ENCODE assay signal across 8 cellular contexts in the genomic region with DNA sequence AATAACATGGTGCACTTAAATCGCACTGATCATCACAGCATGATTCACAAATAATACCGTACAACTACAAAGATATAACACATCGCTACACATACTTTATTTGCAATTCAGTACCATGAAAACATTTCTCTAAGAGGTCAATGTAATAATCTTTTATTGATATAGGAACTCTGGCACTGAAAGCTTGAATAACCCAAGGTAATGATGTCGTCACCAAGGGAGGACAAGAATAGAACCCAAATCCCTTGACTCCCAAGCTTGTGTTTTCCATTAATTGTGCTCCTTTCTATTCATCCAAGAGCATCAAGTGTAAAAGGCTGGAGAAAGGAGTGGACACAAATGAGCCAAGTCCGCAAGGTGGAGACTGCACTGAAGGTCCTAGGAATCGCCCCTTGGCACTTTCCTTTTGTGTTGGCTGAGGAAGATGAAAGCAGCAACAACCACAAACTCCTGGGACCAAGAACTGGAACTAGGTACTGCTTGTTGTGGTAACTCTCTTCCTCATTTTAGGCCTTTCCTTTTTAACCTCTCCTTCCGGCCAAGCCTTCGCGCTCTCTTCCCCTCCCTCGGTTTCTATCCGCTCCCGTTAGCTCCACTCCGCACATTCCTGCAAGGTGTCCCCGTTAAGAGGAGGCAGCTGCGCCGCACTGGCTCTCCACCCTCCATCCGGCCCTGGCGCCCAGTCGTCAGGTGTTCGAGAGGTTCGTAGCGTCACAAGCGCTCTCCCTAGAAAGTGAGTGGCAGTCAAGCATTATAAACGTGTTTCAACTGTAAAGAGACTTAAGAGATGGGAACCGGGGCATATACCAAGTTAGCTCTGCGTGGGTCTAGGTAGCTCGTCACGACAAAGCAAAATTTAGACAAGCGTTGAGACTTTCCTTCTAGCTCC. TPM values are rescaled to one million over a fixed set of nuclear protein-coding genes. Genes with fewer than 3 reads are reported as not detected.
A peak's percentile ranks its signal among the peaks of the same experiment; 100 is the strongest.
DNase-seq lines count a peak whose midpoint lies in the region; ATAC-seq and TF ChIP-seq lines count a peak whose summit lies in the region.

No MANE protein-coding gene starts in this region.

- H3K9me3 ChIP-seq in OCI-LY1 (ENCODE audit: low read length) (no peaks in the 10 kb centered on the region), iPS-18a (ENCODE audit: control insufficient read depth, low read depth, low read length) (no peaks in the 10 kb centered on the region)

- H3K4me3 ChIP-seq in OCI-LY1 (ENCODE audit: low read depth, low read length, poor library complexity, severe bottlenecking) (peak overlapping the region; percentile 79), astrocyte of the cerebellum (ENCODE audit: low read depth, low read length) (peak overlapping the region; percentile 91), iPS-18a (ENCODE audit: low read length) (peak overlapping the region; percentile 81), skin epidermis (peak overlapping the region; percentile 65 to 98 (median 84))

- H2AFZ ChIP-seq in OCI-LY1 (ENCODE audit: low read length): peak overlapping the region; percentile 11

- H3K36me3 ChIP-seq in OCI-LY1 (ENCODE audit: insufficient read depth, low read length) (peaks cover 9% of the 10 kb centered on the region; the same call in 1 of the 2 replicates), iPS-18a (ENCODE audit: control insufficient read depth, low read depth, low read length) (no peaks in the 10 kb centered on the region)

- H3K27ac ChIP-seq in OCI-LY1 (ENCODE audit: low read depth, low read length, poor library complexity, severe bottlenecking): peak overlapping the region; percentile 93
- H3K27ac ChIP-seq in iPS-18a (ENCODE audit: low read length): peak overlapping the region; percentile 21
- peak overlapping the region; percentile 0 to 99 (median 97) for H3K27ac ChIP-seq in skin epidermis

- no peaks in the 10 kb centered on the region for H3K27me3 Mint-ChIP-seq in Calu3 (ENCODE audit: unreplicated experiment)

- in situ Hi-C loops in astrocyte of the cerebellum (cut with HindIII; ENCODE audit: low sequenced_read_pairs): loop anchor here (10.0 to 25.0 kb wide), 2 partner anchors 132 to 556 kb away; no protein-coding TSS in a partner anchor

- peaks cover 22% of the 10 kb centered on the region for H3K4me1 Mint-ChIP-seq in Calu3 (ENCODE audit: low read depth, unreplicated experiment)

- no peak for DNase-seq in Calu3
- DNase-seq in GM19240 (ENCODE audit: insufficient read length, low spot score): peak; percentile 17
- no peak for DNase-seq in astrocyte of the cerebellum (ENCODE audit: low read depth)
- no peak for DNase-seq in foreskin melanocyte

- no peaks in the 10 kb centered on the region for H4K20me1 ChIP-seq in OCI-LY1 (ENCODE audit: insufficient read depth, low read length)

- BruUV-seq in Calu3 (replicated peaks; lab: Mats Ljungman, UMichigan): no TSS peak

- intact Hi-C loops in Calu3 (cut with micrococcal nuclease; ENCODE audit: unreplicated experiment): loop anchor here (2.0 kb wide), 1 partner anchor 136 kb away; no protein-coding TSS in a partner anchor

- peak overlapping the region; percentile 76 for H3K4me2 ChIP-seq in OCI-LY1 (ENCODE audit: low read length)

- CTCF ChIA-PET in Calu3 (lab: Charles Lee): interaction anchor here (0.6 to 1.9 kb wide), 5 partner anchors 10 to 280 kb away, joined by 3 to 20 read pairs (median 6); no protein-coding TSS in a partner anchor

- no peaks in the 10 kb centered on the region for H3F3A ChIP-seq in OCI-LY1 (ENCODE audit: insufficient read depth, low read length)

- no peaks in the 10 kb centered on the region for H3K9me3 Mint-ChIP-seq in Calu3 (ENCODE audit: low read depth, unreplicated experiment)

- H3K4me1 ChIP-seq in OCI-LY1 (ENCODE audit: insufficient read depth, low read length, severe bottlenecking) (peaks cover 42% of the 10 kb centered on the region), iPS-18a (ENCODE audit: control insufficient read depth, low read depth, low read length) (peaks cover 13% of the 10 kb centered on the region)

- TF ChIP-seq CTCF in Calu3 (IDR thresholded peaks at IDR 0.05; ENCODE audit: unreplicated experiment) (no peak), OCI-LY1 (IDR thresholded peaks at IDR 0.05; ENCODE audit: low read length) (no peak), astrocyte of the cerebellum (IDR thresholded peaks at IDR 0.05; ENCODE audit: low read depth, low read length, missing control alignments) (no peak)

- H3K36me3 Mint-ChIP-seq in Calu3 (ENCODE audit: insufficient read depth, unreplicated experiment): peaks cover 25% of the 10 kb centered on the region

- H3K9ac ChIP-seq in OCI-LY1 (ENCODE audit: low read length) (peak overlapping the region; percentile 70), iPS-18a (ENCODE audit: low read length) (peak overlapping the region; percentile 82)

- H3K79me2 ChIP-seq in OCI-LY1 (ENCODE audit: insufficient read depth, low read length): peaks cover 38% of the 10 kb centered on the region

- peak overlapping the region; percentile 96 for H3K27ac Mint-ChIP-seq in Calu3 (ENCODE audit: unreplicated experiment)

- H3K9me2 ChIP-seq in OCI-LY1 (ENCODE audit: low read depth, low read length): no peaks in the 10 kb centered on the region

- no peaks in the 10 kb centered on the region for H3K27me3 ChIP-seq in OCI-LY1 (ENCODE audit: insufficient read depth, low read length)
- no peaks in the 10 kb centered on the region for H3K27me3 ChIP-seq in iPS-18a (ENCODE audit: control insufficient read depth, insufficient read depth, low read length)

- H3K4me3 Mint-ChIP-seq in Calu3 (ENCODE audit: low read depth, unreplicated experiment): peak overlapping the region; percentile 96

- peak; percentile 40 for ATAC-seq in HG03280 (IDR thresholded peaks at IDR 0.05; ENCODE audit: unreplicated experiment)

RNA-seq across cellular contexts. Expression of a gene that starts 1.0 kb away (rescaled TPM):
- total RNA-seq in Calu3 (2022): 23.9 and 25.3 TPM in 2 replicates

Comparison
In these comparisons a context has a peak if more than half of its experiments do, and no peak if none do; other contexts are left out.
1. H3K27ac ChIP-seq: peak in every context shown above with its lines; median percentile 97 in skin epidermis; 93 in OCI-LY1; 21 in iPS-18a.